26 cellular contexts compared by ENCODE assay signal in the genomic region with DNA sequence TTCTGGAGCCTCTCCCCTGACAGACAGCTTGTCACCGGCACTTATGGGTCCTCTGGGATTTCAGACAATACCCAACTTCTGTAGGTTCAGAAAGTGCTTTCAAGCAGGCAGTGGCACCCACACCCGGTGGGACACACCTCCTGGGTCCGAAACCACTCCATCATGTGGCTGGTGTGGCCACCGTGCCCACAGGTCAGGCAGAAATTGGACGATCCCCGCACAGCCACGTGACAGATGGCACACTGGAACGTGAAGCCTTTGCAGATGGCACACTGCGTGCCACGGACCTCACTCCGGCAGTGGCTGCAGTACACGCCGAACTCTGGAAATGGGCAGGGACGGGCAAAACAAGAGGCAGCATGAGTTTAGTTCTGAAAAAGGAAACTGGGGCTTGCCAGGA.
DNase-seq lines count a peak whose midpoint lies in the region; ATAC-seq, FAIRE-seq and TF ChIP-seq lines count a peak whose summit lies in the region.
"Had no signal": no experiment of that assay in that cellular context is flagged by ENCODE, and none has a peak within 500 bp of the region (broad histone marks: within the 10 kb centered on the region; RNA-seq: fewer than 3 reads in every experiment).

No MANE protein-coding gene starts in this region.

- WGBS in HepG2 (ENCODE audit: low lambda C conversion rate) = 94% methylated on average over 11 of the region's 14 CpGs
- WGBS in right lobe of liver (ENCODE audit: insufficient coverage, low coverage, low lambda C conversion rate, missing lambda C conversion rate) = 43% methylated on average over 1 of the region's 14 CpGs

- no TSS peak for BruUV-seq in HepG2 (replicated peaks; lab: Mats Ljungman, UMichigan)

- H3K9me3 ChIP-seq in HepG2 (ENCODE audit: low read length) (no peaks in the 10 kb centered on the region), right lobe of liver (no peaks in the 10 kb centered on the region)
- H3K9me3 ChIP-seq: SJSA1, tibial nerve had no signal

- no peaks in the 10 kb centered on the region for H3K79me2 ChIP-seq in HepG2 (ENCODE audit: insufficient read depth, low read length)

- peak overlapping the region; percentile 55 for H3K27ac Mint-ChIP-seq in activated CD4-positive, alpha-beta T cell treated with anti-CD3 and anti-CD28 coated beads for 36 hours
- H3K27ac Mint-ChIP-seq in stimulated activated effector memory CD8-positive, alpha-beta T cell treated with anti-CD3 and anti-CD28 coated beads, Interleukin-12 subunit alpha, Interleukin-12 subunit beta, amount 100 ng/mL, for 72 hours = peak overlapping the region; percentile 81
- H3K27ac Mint-ChIP-seq: mesothelial cell of epicardium had no signal

- no peak overlapping the region for H3K4me2 ChIP-seq in HepG2 (ENCODE audit: low read depth, low read length)

- H3K4me3 Mint-ChIP-seq in activated CD4-positive, alpha-beta T cell treated with anti-CD3 and anti-CD28 coated beads for 36 hours = no peak overlapping the region
- no peak overlapping the region for H3K4me3 Mint-ChIP-seq in stimulated activated effector memory CD8-positive, alpha-beta T cell treated with anti-CD3 and anti-CD28 coated beads, Interleukin-12 subunit alpha, Interleukin-12 subunit beta, amount 100 ng/mL, for 72 hours
- H3K4me3 Mint-ChIP-seq: mesothelial cell of epicardium; naive thymus-derived CD8-positive, alpha-beta T cell had no signal

- DNase-seq in activated CD4-positive, alpha-beta T cell treated with anti-CD3 and anti-CD28 coated beads for 36 hours = no peak
- no peak for DNase-seq in activated CD4-positive, alpha-beta T cell treated with anti-CD3 and anti-CD28 coated beads, Interleukin-2, amount 50 U/mL, for 4 hours
- no peak for DNase-seq in HepG2 (ENCODE audit: low spot score)
- DNase-seq in right lobe of liver = no peak
- peak; percentile 22 for DNase-seq in cerebellar cortex (ENCODE audit: low spot score)
- DNase-seq in stimulated activated effector memory CD8-positive, alpha-beta T cell treated with anti-CD3 and anti-CD28 coated beads, Interleukin-12 subunit alpha, Interleukin-12 subunit beta, amount 100 ng/mL, for 72 hours (ENCODE audit: low spot score in 2 of 2) = no peak
- no peak for DNase-seq in EL
- DNase-seq: activated CD4-positive, alpha-beta T cell treated with anti-CD3 and anti-CD28 coated beads for 48 hours; activated CD8-positive, alpha-beta memory T cell treated with anti-CD3 and anti-CD28 coated beads, Interleukin-2, amount 50 U/mL, for 48 hours; activated effector memory CD4-positive, alpha-beta T cell treated with Interleukin-2 at 50 U/mL for 16 hours; amniotic stem cell; brain microvascular endothelial cell; effector CD8-positive, alpha-beta T cell; head of caudate nucleus; naive thymus-derived CD8-positive, alpha-beta T cell; NCI-H1105 treated with DMSO at 0.1 percent for 48 hours; NCI-H1930; NCI-H69 had no signal

- no peak overlapping the region for H3K9ac ChIP-seq in HepG2 (ENCODE audit: insufficient read depth, low read depth, low read length)

- no peak overlapping the region for H2AFZ ChIP-seq in HepG2 (ENCODE audit: low read length)

- H4K20me1 ChIP-seq in HepG2 (ENCODE audit: insufficient read depth, low read length) = no peaks in the 10 kb centered on the region

- in situ Hi-C loops in HepG2 (cut with HindIII; ENCODE audit: extremely low pct_ligation_motif_present, low pct_unique_long_range_greater_than_20kb) = no loop called here

- H3K27me3 Mint-ChIP-seq in activated CD4-positive, alpha-beta T cell treated with anti-CD3 and anti-CD28 coated beads for 36 hours = no peaks in the 10 kb centered on the region
- H3K27me3 Mint-ChIP-seq: naive thymus-derived CD8-positive, alpha-beta T cell had no signal

- no peak for ATAC-seq in activated CD4-positive, alpha-beta T cell treated with anti-CD3 and anti-CD28 coated beads for 36 hours
- no peak for ATAC-seq in HepG2
- no peak for ATAC-seq in right lobe of liver
- no peak for ATAC-seq in stimulated activated effector memory CD8-positive, alpha-beta T cell treated with anti-CD3 and anti-CD28 coated beads, Interleukin-12 subunit alpha, Interleukin-12 subunit beta, amount 100 ng/mL, for 72 hours
- no peak for ATAC-seq in HG03432 (IDR thresholded peaks at IDR 0.05; ENCODE audit: unreplicated experiment)
- ATAC-seq: naive thymus-derived CD8-positive, alpha-beta T cell had no signal

- no peak overlapping the region for H3K27ac ChIP-seq in HepG2 (ENCODE audit: extremely low read length, insufficient read depth, low read length)
- no peak overlapping the region for H3K27ac ChIP-seq in right lobe of liver
- H3K27ac ChIP-seq: brain microvascular endothelial cell, SJSA1, tibial nerve had no signal

- no peaks in the 10 kb centered on the region for H3K9me3 Mint-ChIP-seq in activated CD4-positive, alpha-beta T cell treated with anti-CD3 and anti-CD28 coated beads for 36 hours (ENCODE audit: low read depth)
- no peaks in the 10 kb centered on the region for H3K9me3 Mint-ChIP-seq in stimulated activated effector memory CD8-positive, alpha-beta T cell treated with anti-CD3 and anti-CD28 coated beads, Interleukin-12 subunit alpha, Interleukin-12 subunit beta, amount 100 ng/mL, for 72 hours
- H3K9me3 Mint-ChIP-seq: mesothelial cell of epicardium; naive thymus-derived CD8-positive, alpha-beta T cell had no signal

- TF ChIP-seq CTCF in HepG2 (CRISPR knock-in tag; IDR thresholded peaks at IDR 0.05) = no peak
- TF ChIP-seq CTCF in right lobe of liver (IDR thresholded peaks at IDR 0.05) = no peak

- TF ChIP-seq POLR2A in HepG2 (IDR thresholded peaks at IDR 0.05; ENCODE audit: insufficient read depth in 1 of 2, low read depth in 2 of 2, low read length in 2 of 2) (no peak), right lobe of liver (IDR thresholded peaks at IDR 0.05) (no peak)

- FAIRE-seq in HepG2 (lab: Jason Lieb, UNC) = no peak
- FAIRE-seq: colon, keratinocyte, RCC 7860 had no signal

- peaks cover 10% of the 10 kb centered on the region for H3K36me3 Mint-ChIP-seq in activated CD4-positive, alpha-beta T cell treated with anti-CD3 and anti-CD28 coated beads for 36 hours (ENCODE audit: low read depth)
- H3K36me3 Mint-ChIP-seq in stimulated activated effector memory CD8-positive, alpha-beta T cell treated with anti-CD3 and anti-CD28 coated beads, Interleukin-12 subunit alpha, Interleukin-12 subunit beta, amount 100 ng/mL, for 72 hours = peaks cover 63% of the 10 kb centered on the region

- H3K27me3 ChIP-seq in HepG2 (ENCODE audit: control insufficient read depth in 1 of 2, insufficient read depth in 2 of 2, low read length in 2 of 2) (no peaks in the 10 kb centered on the region), right lobe of liver (no peaks in the 10 kb centered on the region)
- H3K27me3 ChIP-seq: brain microvascular endothelial cell, SJSA1, tibial nerve had no signal

- H3K36me3 ChIP-seq in HepG2 (replicated peaks in 1 of 2; ENCODE audit: control insufficient read depth in 1 of 2, insufficient read depth in 2 of 2, low read length in 2 of 2) (peaks cover 25 to 57% of the 10 kb centered on the region in 2 experiments), right lobe of liver (peaks cover 0 to 22% (median 5%) of the 10 kb centered on the region in 4 donors)

- H3K4me1 ChIP-seq in HepG2 (ENCODE audit: insufficient read depth, low read length) (peaks cover 6% of the 10 kb centered on the region), right lobe of liver (no peaks in the 10 kb centered on the region)
- H3K4me1 ChIP-seq: SJSA1, tibial nerve had no signal

- no peak for TF ChIP-seq EP300 in HepG2 (IDR thresholded peaks at IDR 0.05; ENCODE audit: low read depth in 2 of 2, low read length in 2 of 2)
- TF ChIP-seq EP300 in HepG2 (CRISPR knock-in tag; IDR thresholded peaks at IDR 0.05; ENCODE audit: borderline replicate concordance) = no peak

- intact Hi-C loops in activated CD4-positive, alpha-beta T cell treated with anti-CD3 and anti-CD28 coated beads for 36 hours (cut with DNase I, micrococcal nuclease) = no loop called here
- intact Hi-C loops in HepG2 (cut with micrococcal nuclease; ENCODE audit: unreplicated experiment) = no loop called here
- intact Hi-C loops in right lobe of liver (cut with DNase I) = no loop called here

- POLR2A ChIA-PET in activated CD4-positive, alpha-beta T cell treated with anti-CD3 and anti-CD28 coated beads for 36 hours (lab: Charles Lee) = no interaction called here
- POLR2A ChIA-PET in HepG2 (lab: Yijun Ruan, JAX) = no interaction called here

- CTCF ChIA-PET in activated CD4-positive, alpha-beta T cell treated with anti-CD3 and anti-CD28 coated beads for 36 hours (lab: Charles Lee) = interaction anchor here (1.3 kb wide), 1 partner anchor 12 kb away, joined by 10 read pairs; no protein-coding TSS in a partner anchor
- CTCF ChIA-PET in HepG2 (lab: Yijun Ruan, JAX; ENCODE audit: low intra/inter-chr PET ratio, low total read pairs) = no interaction called here

- peaks cover 12% of the 10 kb centered on the region for H3K4me1 Mint-ChIP-seq in activated CD4-positive, alpha-beta T cell treated with anti-CD3 and anti-CD28 coated beads for 36 hours
- peaks cover 17% of the 10 kb centered on the region for H3K4me1 Mint-ChIP-seq in stimulated activated effector memory CD8-positive, alpha-beta T cell treated with anti-CD3 and anti-CD28 coated beads, Interleukin-12 subunit alpha, Interleukin-12 subunit beta, amount 100 ng/mL, for 72 hours
- H3K4me1 Mint-ChIP-seq: mesothelial cell of epicardium had no signal

- H3K4me3 ChIP-seq in HepG2 (replicated peaks in 1 of 3; ENCODE audit: insufficient read depth in 1 of 3, low read depth in 2 of 3, low read length in 3 of 3) (no peak overlapping the region), right lobe of liver (no peak overlapping the region)
- H3K4me3 ChIP-seq: SJSA1, skin epidermis, tibial nerve had no signal

- TF ChIP-seq RAD21 in HepG2 (CRISPR knock-in tag; IDR thresholded peaks at IDR 0.05) = no peak

TF ChIP-seq in HepG2, 621 proteins besides CTCF, POLR2A, EP300 and RAD21:
- TF ChIP-seq RBM22 (optimal IDR thresholded peaks at IDR 0.05; ENCODE audit: low read length) = peak; percentile 48
- TF ChIP-seq, protein P1, sequence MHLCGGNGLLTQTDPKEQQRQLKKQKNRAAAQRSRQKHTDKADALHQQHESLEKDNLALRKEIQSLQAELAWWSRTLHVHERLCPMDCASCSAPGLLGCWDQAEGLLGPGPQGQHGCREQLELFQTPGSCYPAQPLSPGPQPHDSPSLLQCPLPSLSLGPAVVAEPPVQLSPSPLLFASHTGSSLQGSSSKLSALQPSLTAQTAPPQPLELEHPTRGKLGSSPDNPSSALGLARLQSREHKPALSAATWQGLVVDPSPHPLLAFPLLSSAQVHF (CRISPR knock-in tag; IDR thresholded peaks at IDR 0.05) = no peak
- TF ChIP-seq, protein P2, sequence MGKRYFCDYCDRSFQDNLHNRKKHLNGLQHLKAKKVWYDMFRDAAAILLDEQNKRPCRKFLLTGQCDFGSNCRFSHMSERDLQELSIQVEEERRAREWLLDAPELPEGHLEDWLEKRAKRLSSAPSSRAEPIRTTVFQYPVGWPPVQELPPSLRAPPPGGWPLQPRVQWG (CRISPR knock-in tag; IDR thresholded peaks at IDR 0.05; ENCODE audit: borderline replicate concordance, low read depth) = no peak
